20 cellular contexts compared by ENCODE assay signal in genomic region chr14:85336817-85337216, GRCh38.
DNase-seq lines count a peak whose midpoint lies in the region; TF ChIP-seq lines count a peak whose summit lies in the region.
"Had no signal": no experiment of that assay in that cellular context is flagged by ENCODE, and none has a peak within 500 bp of the region (broad histone marks: within the 10 kb centered on the region; RNA-seq: fewer than 3 reads in every experiment).

No MANE protein-coding gene starts in this region.

- no peaks in the 10 kb centered on the region for H3K27me3 ChIP-seq in brain microvascular endothelial cell (replicated peaks)
- H3K27me3 ChIP-seq: BLaER1 had no signal

- H3K36me3 ChIP-seq in brain microvascular endothelial cell (replicated peaks), result no peaks in the 10 kb centered on the region
- H3K36me3 ChIP-seq: BLaER1 had no signal

- no peaks in the 10 kb centered on the region for H3K4me1 Mint-ChIP-seq in type B pancreatic cell (ENCODE audit: unreplicated experiment)
- no peaks in the 10 kb centered on the region for H3K4me1 Mint-ChIP-seq in T-helper 2 cell treated with Interferon-gamma antibody and Interleukin-4, amounts not matched to agents 5 μg/mL and 100 μg/mL, for 36 hours (ENCODE audit: low read depth)
- H3K4me1 Mint-ChIP-seq: H9 had no signal

- TF ChIP-seq CTCF in brain microvascular endothelial cell (IDR thresholded peaks at IDR 0.05; ENCODE audit: low read depth, low read length, missing control alignments), result no peak
- TF ChIP-seq CTCF in fibroblast of the aortic adventitia (IDR thresholded peaks at IDR 0.05; ENCODE audit: insufficient read depth, low read length), result no peak
- TF ChIP-seq CTCF in type B pancreatic cell (conservative IDR thresholded peaks at IDR 0.05), result no peak

- H3K27ac Mint-ChIP-seq in type B pancreatic cell, result no peak overlapping the region
- H3K27ac Mint-ChIP-seq in T-helper 2 cell treated with Interferon-gamma antibody and Interleukin-4, amounts not matched to agents 5 μg/mL and 100 μg/mL, for 36 hours, result no peak overlapping the region
- H3K27ac Mint-ChIP-seq: CD4-positive, alpha-beta T cell; H9; HFFc6 had no signal

- no peak overlapping the region for H3K4me3 Mint-ChIP-seq in type B pancreatic cell
- H3K4me3 Mint-ChIP-seq in T-helper 2 cell treated with Interferon-gamma antibody and Interleukin-4, amounts not matched to agents 5 μg/mL and 100 μg/mL, for 36 hours, result no peak overlapping the region
- H3K4me3 Mint-ChIP-seq: CD4-positive, alpha-beta T cell; H9; HFFc6 had no signal

- no peaks in the 10 kb centered on the region for H3K36me3 Mint-ChIP-seq in type B pancreatic cell
- H3K36me3 Mint-ChIP-seq in T-helper 2 cell treated with Interferon-gamma antibody and Interleukin-4, amounts not matched to agents 5 μg/mL and 100 μg/mL, for 36 hours (ENCODE audit: low read depth), result no peaks in the 10 kb centered on the region

- in situ Hi-C loops in brain microvascular endothelial cell (cut with HindIII; ENCODE audit: low pct_ligation_motif_present, low sequenced_read_pairs), result no loop called here

- H3K27me3 Mint-ChIP-seq in type B pancreatic cell, result no peaks in the 10 kb centered on the region
- no peaks in the 10 kb centered on the region for H3K27me3 Mint-ChIP-seq in T-helper 2 cell treated with Interferon-gamma antibody and Interleukin-4, amounts not matched to agents 5 μg/mL and 100 μg/mL, for 36 hours (ENCODE audit: low read depth)
- H3K27me3 Mint-ChIP-seq: CD4-positive, alpha-beta T cell had no signal

- H3K4me3 ChIP-seq in brain microvascular endothelial cell (ENCODE audit: low read depth, low read length) (no peak overlapping the region), fibroblast of the aortic adventitia (ENCODE audit: low read depth, low read length) (no peak overlapping the region)
- H3K4me3 ChIP-seq: BLaER1, K562 had no signal

- no peak overlapping the region for H3K27ac ChIP-seq in brain microvascular endothelial cell
- H3K27ac ChIP-seq: BLaER1 had no signal

- no peaks in the 10 kb centered on the region for H3K9me3 Mint-ChIP-seq in type B pancreatic cell
- peaks cover 5% of the 10 kb centered on the region for H3K9me3 Mint-ChIP-seq in T-helper 2 cell treated with Interferon-gamma antibody and Interleukin-4, amounts not matched to agents 5 μg/mL and 100 μg/mL, for 36 hours
- H3K9me3 Mint-ChIP-seq: H9, HFFc6 had no signal

- DNase-seq in NCI-H460 (ENCODE audit: extremely low read depth, low read depth) (peak; percentile 50), brain microvascular endothelial cell (peak; percentile 46), fibroblast of the aortic adventitia (ENCODE audit: low read depth) (peak; percentile 64), type B pancreatic cell (ENCODE audit: extremely low spot score, unreplicated experiment) (no peak), glomerular visceral epithelial cell (ENCODE audit: extremely low spot score) (no peak)
- DNase-seq in activated CD4-positive, CD25-positive, alpha-beta regulatory T cell (lab: John Stamatoyannopoulos, UW), result no peak
- DNase-seq in T-helper 2 cell treated with Interferon-gamma antibody and Interleukin-4, amounts not matched to agents 5 μg/mL and 100 μg/mL, for 36 hours (ENCODE audit: low spot score), result no peak
- DNase-seq: Caco-2; CD4-positive, alpha-beta T cell; DMS 273 treated with DMSO at 0.1 percent for 48 hours; H9; HFFc6; NCI-H1092; NCI-H1436; NCI-H2029; NCI-H226; NCI-H524; NCI-H82 had no signal

Comparison
In these comparisons a context has a peak if more than half of its experiments do, and no peak if none do; other contexts are left out.
1. DNase-seq: peak in NCI-H460 (single experiment), brain microvascular endothelial cell (single experiment) and fibroblast of the aortic adventitia (single experiment); none in type B pancreatic cell (single experiment), activated CD4-positive, CD25-positive, alpha-beta regulatory T cell (0 of 4), T-helper 2 cell treated with Interferon-gamma antibody and Interleukin-4, amounts not matched to agents 5 μg/mL and 100 μg/mL, for 36 hours (single experiment) and glomerular visceral epithelial cell (single experiment).